ENCODE assay signal across 2 cellular contexts in the genomic region with DNA sequence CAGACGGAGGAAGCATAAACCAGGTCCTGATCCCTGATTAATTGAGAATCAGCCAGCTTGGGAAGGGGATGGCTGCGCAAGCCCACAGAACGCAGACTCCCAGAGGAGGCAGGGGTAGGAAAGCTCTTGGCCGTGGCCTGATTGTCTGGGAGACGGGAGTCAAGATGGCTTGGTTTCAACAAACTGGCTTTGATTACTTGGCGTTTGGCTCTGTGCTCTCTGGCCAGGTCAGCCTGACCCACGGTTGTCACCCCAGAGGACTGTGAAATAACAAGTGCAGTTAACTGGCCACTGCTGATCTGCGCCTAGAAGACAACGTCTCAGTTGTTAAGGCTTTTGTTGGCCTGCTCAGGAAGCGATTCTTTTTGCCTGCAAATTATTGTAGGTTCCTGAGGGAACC.
TF ChIP-seq lines count a peak whose summit lies in the region.

No MANE protein-coding gene starts in this region.

TF ChIP-seq in GM23338, 12 proteins besides CTCF, POLR2A, EP300 and RAD21 (continued from another document):
- TF ChIP-seq, protein P1, sequence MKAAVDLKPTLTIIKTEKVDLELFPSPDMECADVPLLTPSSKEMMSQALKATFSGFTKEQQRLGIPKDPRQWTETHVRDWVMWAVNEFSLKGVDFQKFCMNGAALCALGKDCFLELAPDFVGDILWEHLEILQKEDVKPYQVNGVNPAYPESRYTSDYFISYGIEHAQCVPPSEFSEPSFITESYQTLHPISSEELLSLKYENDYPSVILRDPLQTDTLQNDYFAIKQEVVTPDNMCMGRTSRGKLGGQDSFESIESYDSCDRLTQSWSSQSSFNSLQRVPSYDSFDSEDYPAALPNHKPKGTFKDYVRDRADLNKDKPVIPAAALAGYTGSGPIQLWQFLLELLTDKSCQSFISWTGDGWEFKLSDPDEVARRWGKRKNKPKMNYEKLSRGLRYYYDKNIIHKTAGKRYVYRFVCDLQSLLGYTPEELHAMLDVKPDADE (IDR thresholded peaks at IDR 0.05), result no peak
- TF ChIP-seq EZH2phosphoT487 (IDR thresholded peaks at IDR 0.05; ENCODE audit: unreplicated experiment) (no peak), STAT1 (IDR thresholded peaks at IDR 0.05; ENCODE audit: unreplicated experiment) (no peak), EZH2 (IDR thresholded peaks at IDR 0.05; ENCODE audit: low read depth, unreplicated experiment) (no peak), NANOG (IDR thresholded peaks at IDR 0.05; ENCODE audit: borderline replicate concordance) (no peak), CREB1 (CRISPR knock-in tag; IDR thresholded peaks at IDR 0.05; ENCODE audit: low read depth) (no peak), ZNF114 (CRISPR knock-in tag; IDR thresholded peaks at IDR 0.05) (no peak)
- TF ChIP-seq, protein P2, sequence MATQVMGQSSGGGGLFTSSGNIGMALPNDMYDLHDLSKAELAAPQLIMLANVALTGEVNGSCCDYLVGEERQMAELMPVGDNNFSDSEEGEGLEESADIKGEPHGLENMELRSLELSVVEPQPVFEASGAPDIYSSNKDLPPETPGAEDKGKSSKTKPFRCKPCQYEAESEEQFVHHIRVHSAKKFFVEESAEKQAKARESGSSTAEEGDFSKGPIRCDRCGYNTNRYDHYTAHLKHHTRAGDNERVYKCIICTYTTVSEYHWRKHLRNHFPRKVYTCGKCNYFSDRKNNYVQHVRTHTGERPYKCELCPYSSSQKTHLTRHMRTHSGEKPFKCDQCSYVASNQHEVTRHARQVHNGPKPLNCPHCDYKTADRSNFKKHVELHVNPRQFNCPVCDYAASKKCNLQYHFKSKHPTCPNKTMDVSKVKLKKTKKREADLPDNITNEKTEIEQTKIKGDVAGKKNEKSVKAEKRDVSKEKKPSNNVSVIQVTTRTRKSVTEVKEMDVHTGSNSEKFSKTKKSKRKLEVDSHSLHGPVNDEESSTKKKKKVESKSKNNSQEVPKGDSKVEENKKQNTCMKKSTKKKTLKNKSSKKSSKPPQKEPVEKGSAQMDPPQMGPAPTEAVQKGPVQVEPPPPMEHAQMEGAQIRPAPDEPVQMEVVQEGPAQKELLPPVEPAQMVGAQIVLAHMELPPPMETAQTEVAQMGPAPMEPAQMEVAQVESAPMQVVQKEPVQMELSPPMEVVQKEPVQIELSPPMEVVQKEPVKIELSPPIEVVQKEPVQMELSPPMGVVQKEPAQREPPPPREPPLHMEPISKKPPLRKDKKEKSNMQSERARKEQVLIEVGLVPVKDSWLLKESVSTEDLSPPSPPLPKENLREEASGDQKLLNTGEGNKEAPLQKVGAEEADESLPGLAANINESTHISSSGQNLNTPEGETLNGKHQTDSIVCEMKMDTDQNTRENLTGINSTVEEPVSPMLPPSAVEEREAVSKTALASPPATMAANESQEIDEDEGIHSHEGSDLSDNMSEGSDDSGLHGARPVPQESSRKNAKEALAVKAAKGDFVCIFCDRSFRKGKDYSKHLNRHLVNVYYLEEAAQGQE (IDR thresholded peaks at IDR 0.05; ENCODE audit: unreplicated experiment), result no peak
- TF ChIP-seq, protein P3, sequence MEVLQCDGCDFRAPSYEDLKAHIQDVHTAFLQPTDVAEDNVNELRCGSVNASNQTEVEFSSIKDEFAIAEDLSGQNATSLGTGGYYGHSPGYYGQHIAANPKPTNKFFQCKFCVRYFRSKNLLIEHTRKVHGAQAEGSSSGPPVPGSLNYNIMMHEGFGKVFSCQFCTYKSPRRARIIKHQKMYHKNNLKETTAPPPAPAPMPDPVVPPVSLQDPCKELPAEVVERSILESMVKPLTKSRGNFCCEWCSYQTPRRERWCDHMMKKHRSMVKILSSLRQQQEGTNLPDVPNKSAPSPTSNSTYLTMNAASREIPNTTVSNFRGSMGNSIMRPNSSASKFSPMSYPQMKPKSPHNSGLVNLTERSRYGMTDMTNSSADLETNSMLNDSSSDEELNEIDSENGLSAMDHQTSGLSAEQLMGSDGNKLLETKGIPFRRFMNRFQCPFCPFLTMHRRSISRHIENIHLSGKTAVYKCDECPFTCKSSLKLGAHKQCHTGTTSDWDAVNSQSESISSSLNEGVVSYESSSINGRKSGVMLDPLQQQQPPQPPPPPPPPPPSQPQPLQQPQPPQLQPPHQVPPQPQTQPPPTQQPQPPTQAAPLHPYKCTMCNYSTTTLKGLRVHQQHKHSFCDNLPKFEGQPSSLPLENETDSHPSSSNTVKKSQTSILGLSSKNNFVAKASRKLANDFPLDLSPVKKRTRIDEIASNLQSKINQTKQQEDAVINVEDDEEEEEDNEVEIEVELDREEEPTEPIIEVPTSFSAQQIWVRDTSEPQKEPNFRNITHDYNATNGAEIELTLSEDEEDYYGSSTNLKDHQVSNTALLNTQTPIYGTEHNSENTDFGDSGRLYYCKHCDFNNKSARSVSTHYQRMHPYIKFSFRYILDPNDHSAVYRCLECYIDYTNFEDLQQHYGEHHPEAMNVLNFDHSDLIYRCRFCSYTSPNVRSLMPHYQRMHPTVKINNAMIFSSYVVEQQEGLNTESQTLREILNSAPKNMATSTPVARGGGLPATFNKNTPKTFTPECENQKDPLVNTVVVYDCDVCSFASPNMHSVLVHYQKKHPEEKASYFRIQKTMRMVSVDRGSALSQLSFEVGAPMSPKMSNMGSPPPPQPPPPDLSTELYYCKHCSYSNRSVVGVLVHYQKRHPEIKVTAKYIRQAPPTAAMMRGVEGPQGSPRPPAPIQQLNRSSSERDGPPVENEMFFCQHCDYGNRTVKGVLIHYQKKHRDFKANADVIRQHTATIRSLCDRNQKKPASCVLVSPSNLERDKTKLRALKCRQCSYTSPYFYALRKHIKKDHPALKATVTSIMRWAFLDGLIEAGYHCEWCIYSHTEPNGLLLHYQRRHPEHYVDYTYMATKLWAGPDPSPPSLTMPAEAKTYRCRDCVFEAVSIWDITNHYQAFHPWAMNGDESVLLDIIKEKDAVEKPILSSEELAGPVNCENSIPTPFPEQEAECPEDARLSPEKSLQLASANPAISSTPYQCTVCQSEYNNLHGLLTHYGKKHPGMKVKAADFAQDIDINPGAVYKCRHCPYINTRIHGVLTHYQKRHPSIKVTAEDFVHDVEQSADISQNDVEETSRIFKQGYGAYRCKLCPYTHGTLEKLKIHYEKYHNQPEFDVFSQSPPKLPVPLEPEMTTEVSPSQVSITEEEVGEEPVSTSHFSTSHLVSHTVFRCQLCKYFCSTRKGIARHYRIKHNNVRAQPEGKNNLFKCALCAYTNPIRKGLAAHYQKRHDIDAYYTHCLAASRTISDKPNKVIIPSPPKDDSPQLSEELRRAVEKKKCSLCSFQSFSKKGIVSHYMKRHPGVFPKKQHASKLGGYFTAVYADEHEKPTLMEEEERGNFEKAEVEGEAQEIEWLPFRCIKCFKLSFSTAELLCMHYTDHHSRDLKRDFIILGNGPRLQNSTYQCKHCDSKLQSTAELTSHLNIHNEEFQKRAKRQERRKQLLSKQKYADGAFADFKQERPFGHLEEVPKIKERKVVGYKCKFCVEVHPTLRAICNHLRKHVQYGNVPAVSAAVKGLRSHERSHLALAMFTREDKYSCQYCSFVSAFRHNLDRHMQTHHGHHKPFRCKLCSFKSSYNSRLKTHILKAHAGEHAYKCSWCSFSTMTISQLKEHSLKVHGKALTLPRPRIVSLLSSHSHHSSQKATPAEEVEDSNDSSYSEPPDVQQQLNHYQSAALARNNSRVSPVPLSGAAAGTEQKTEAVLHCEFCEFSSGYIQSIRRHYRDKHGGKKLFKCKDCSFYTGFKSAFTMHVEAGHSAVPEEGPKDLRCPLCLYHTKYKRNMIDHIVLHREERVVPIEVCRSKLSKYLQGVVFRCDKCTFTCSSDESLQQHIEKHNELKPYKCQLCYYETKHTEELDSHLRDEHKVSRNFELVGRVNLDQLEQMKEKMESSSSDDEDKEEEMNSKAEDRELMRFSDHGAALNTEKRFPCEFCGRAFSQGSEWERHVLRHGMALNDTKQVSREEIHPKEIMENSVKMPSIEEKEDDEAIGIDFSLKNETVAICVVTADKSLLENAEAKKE (CRISPR knock-in tag; IDR thresholded peaks at IDR 0.05), result no peak
TF ChIP-seq in GM23338: peak in this region for 0.

TF ChIP-seq in H1, 55 proteins besides CTCF, POLR2A, EP300 and RAD21 (continued from another document):
- TF ChIP-seq EGR1 (IDR thresholded peaks at IDR 0.05; ENCODE audit: borderline replicate concordance, low read depth, low read length) (no peak), NRF1 (IDR thresholded peaks at IDR 0.05; ENCODE audit: low read depth, low read length) (no peak), CHD2 (IDR thresholded peaks at IDR 0.05; ENCODE audit: low read length) (no peak), MAFK (IDR thresholded peaks at IDR 0.05; ENCODE audit: low read depth, low read length) (no peak), TBP (IDR thresholded peaks at IDR 0.05; ENCODE audit: low read depth, low read length) (no peak), ATF2 (IDR thresholded peaks at IDR 0.05; ENCODE audit: low read length) (no peak), CEBPB (IDR thresholded peaks at IDR 0.05; ENCODE audit: low read depth, low read length) (no peak), TAF7 (optimal IDR thresholded peaks at IDR 0.05; ENCODE audit: borderline replicate concordance, low read depth, low read length) (no peak), SUZ12 (IDR thresholded peaks at IDR 0.05; ENCODE audit: low read length) (no peak)
TF ChIP-seq in H1: peak in this region for 0.
